Comparison of ENCODE assay signal across 36 cellular contexts in the genomic region with DNA sequence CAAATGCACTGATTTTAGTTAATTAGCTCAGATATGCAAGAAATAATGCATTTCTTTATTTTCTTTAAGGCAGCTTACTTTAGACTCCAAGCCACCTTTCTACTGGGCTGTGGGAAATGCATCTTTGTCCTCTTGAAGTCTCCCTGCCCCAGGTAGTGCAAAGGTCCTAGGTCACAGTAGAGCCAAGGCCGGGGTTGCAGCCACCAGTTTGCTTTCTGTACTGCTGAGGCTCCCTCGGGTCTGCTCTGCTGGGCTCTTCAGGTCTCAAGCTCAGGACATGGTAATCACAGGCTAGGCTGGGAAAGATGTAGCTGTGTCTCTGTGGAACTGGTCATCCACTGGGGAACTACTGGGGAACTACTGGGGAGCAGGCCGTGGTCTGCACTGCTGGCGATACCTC. TPM values are rescaled to one million over a fixed set of nuclear protein-coding genes. Genes with fewer than 3 reads are reported as not detected.
"Had no signal": no experiment of that assay in that cellular context is flagged by ENCODE, and none has a peak within 500 bp of the region (broad histone marks: within the 10 kb centered on the region; RNA-seq: fewer than 3 reads in every experiment).

No MANE protein-coding gene starts in this region.

- DNase-seq: activated CD4-positive, alpha-beta memory T cell treated with anti-CD3 and anti-CD28 coated beads, Interleukin-2, amount 10 ng/mL, durations not matched to agents 7 days and 5 days; activated CD4-positive, alpha-beta T cell treated with anti-CD3 and anti-CD28 coated beads for 1 hour; activated CD4-positive, alpha-beta T cell treated with anti-CD3 and anti-CD28 coated beads for 48 hours; activated CD4-positive, CD25-positive, alpha-beta regulatory T cell; activated CD8-positive, alpha-beta memory T cell treated with anti-CD3 and anti-CD28 coated beads for 24 hours; activated CD8-positive, alpha-beta memory T cell treated with anti-CD3 and anti-CD28 coated beads, Interleukin-2, amount 50 U/mL, for 48 hours; activated effector memory CD4-positive, alpha-beta T cell treated with Interleukin-2 at 50 U/mL for 16 hours; activated naive CD4-positive, alpha-beta T cell treated with anti-CD3 and anti-CD28 coated beads, Interleukin-2, amount 10 ng/mL, durations not matched to agents 7 days and 5 days; activated T-cell treated with anti-CD3 and anti-CD28 coated beads, Interleukin-2, amount 50 U/mL, for 48 hours; amniotic stem cell; aorta; brain microvascular endothelial cell; central memory CD4-positive, alpha-beta T cell; NCI-H1105; NCI-H1436; NCI-H1694; NCI-H1930; NCI-H2081 treated with DMSO at 0.1 percent for 48 hours; NCI-H345; NCI-H526; NCI-H748 treated with DMSO at 0.1 percent for 48 hours; NK-92 treated with Interleukin-12 subunit alpha and Interleukin-12 subunit beta, amount 100 ng/mL, for 24 hours; PC-9; SIG-M5; SW 1271; T-helper 1 cell; T-helper 2 cell; T-helper 9 cell had no signal

- H3K4me3 ChIP-seq: PC-9 had no signal

- H3K4me2 ChIP-seq: PC-9 had no signal

- H3K36me3 ChIP-seq: brain microvascular endothelial cell had no signal

- H3K4me1 Mint-ChIP-seq: activated CD4-positive, alpha-beta memory T cell treated with anti-CD3 and anti-CD28 coated beads, Interleukin-2, amount 10 ng/mL, durations not matched to agents 7 days and 5 days; activated CD8-positive, alpha-beta memory T cell treated with anti-CD3 and anti-CD28 coated beads, Interleukin-2, amount 10 ng/mL, durations not matched to agents 7 days and 5 days; activated naive CD4-positive, alpha-beta T cell treated with anti-CD3 and anti-CD28 coated beads, Interleukin-2, amount 10 ng/mL, durations not matched to agents 7 days and 5 days had no signal

- FAIRE-seq: RCC 7860 had no signal

- H3K27ac Mint-ChIP-seq: activated CD4-positive, alpha-beta memory T cell treated with anti-CD3 and anti-CD28 coated beads, Interleukin-2, amount 10 ng/mL, durations not matched to agents 7 days and 5 days; activated CD8-positive, alpha-beta memory T cell treated with anti-CD3 and anti-CD28 coated beads, Interleukin-2, amount 10 ng/mL, durations not matched to agents 7 days and 5 days; activated naive CD4-positive, alpha-beta T cell treated with anti-CD3 and anti-CD28 coated beads, Interleukin-2, amount 10 ng/mL, durations not matched to agents 7 days and 5 days; activated naive CD8-positive, alpha-beta T cell had no signal

- H3K27me3 ChIP-seq: brain microvascular endothelial cell had no signal

- H2AFZ ChIP-seq: PC-9 had no signal

- ATAC-seq: activated CD8-positive, alpha-beta memory T cell treated with anti-CD3 and anti-CD28 coated beads, Interleukin-2, amount 10 ng/mL, durations not matched to agents 7 days and 5 days; Right ventricle myocardium inferior had no signal

- H3K4me3 Mint-ChIP-seq: activated CD4-positive, alpha-beta memory T cell treated with anti-CD3 and anti-CD28 coated beads, Interleukin-2, amount 10 ng/mL, durations not matched to agents 7 days and 5 days; activated CD8-positive, alpha-beta memory T cell treated with anti-CD3 and anti-CD28 coated beads, Interleukin-2, amount 10 ng/mL, durations not matched to agents 7 days and 5 days; activated naive CD4-positive, alpha-beta T cell treated with anti-CD3 and anti-CD28 coated beads, Interleukin-2, amount 10 ng/mL, durations not matched to agents 7 days and 5 days; activated naive CD8-positive, alpha-beta T cell had no signal

- H3K27ac ChIP-seq: brain microvascular endothelial cell, PC-9, RWPE1, VCaP had no signal

- H3K9me3 Mint-ChIP-seq: activated CD4-positive, alpha-beta memory T cell treated with anti-CD3 and anti-CD28 coated beads, Interleukin-2, amount 10 ng/mL, durations not matched to agents 7 days and 5 days; activated naive CD4-positive, alpha-beta T cell treated with anti-CD3 and anti-CD28 coated beads, Interleukin-2, amount 10 ng/mL, durations not matched to agents 7 days and 5 days had no signal

- H3K36me3 Mint-ChIP-seq: activated CD8-positive, alpha-beta memory T cell treated with anti-CD3 and anti-CD28 coated beads, Interleukin-2, amount 10 ng/mL, durations not matched to agents 7 days and 5 days; activated naive CD4-positive, alpha-beta T cell treated with anti-CD3 and anti-CD28 coated beads, Interleukin-2, amount 10 ng/mL, durations not matched to agents 7 days and 5 days had no signal

RNA-seq across cellular contexts. Expression of a gene that starts 25.4 kb away (rescaled TPM):
- total RNA-seq: MCF 10A, NCI-H460, PC-9 had no signal
